ENCODE assay signal across 9 cellular contexts in the genomic region with DNA sequence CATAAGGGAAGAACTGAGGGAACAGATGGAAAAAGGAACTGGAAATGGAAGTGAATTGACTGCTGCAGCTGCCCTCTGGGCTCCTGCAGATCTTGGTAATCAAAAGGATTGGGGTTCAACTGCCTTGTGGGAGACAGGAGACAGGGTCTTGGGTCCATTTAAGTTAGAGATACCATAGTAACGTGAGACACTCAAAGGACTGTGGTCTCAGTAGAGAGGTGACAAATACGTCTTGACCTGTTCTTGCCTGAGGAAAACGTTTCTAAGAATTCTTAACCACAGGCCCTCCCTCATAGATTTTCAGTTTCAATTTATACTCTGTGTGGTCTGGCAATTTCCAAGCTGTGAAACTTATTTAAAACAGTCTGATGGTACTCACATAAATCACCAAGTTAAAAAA.
DNase-seq lines count a peak whose midpoint lies in the region; ATAC-seq and TF ChIP-seq lines count a peak whose summit lies in the region.
"Had no signal": no experiment of that assay in that cellular context is flagged by ENCODE, and none has a peak within 500 bp of the region (broad histone marks: within the 10 kb centered on the region; RNA-seq: fewer than 3 reads in every experiment).

No MANE protein-coding gene starts in this region.

- intact Hi-C loops in PC-3 (cut with micrococcal nuclease), result no loop called here

- H3K9me3 Mint-ChIP-seq in activated naive CD8-positive, alpha-beta T cell treated with anti-CD3 and anti-CD28 coated beads, Interleukin-2, amount 50 U/mL, for 24 hours, result peaks cover 4% of the 10 kb centered on the region
- H3K9me3 Mint-ChIP-seq: nephron had no signal

- H3K36me3 Mint-ChIP-seq in activated naive CD8-positive, alpha-beta T cell treated with anti-CD3 and anti-CD28 coated beads, Interleukin-2, amount 50 U/mL, for 24 hours (ENCODE audit: low read depth), result peaks cover 57% of the 10 kb centered on the region

- no TSS peak for BruUV-seq in PC-3 (replicated peaks; lab: Mats Ljungman, UMichigan)

- no peaks in the 10 kb centered on the region for H3F3A ChIP-seq in PC-3 (ENCODE audit: low read length, unreplicated experiment)

- no peaks in the 10 kb centered on the region for H3K27me3 Mint-ChIP-seq in activated naive CD8-positive, alpha-beta T cell treated with anti-CD3 and anti-CD28 coated beads, Interleukin-2, amount 50 U/mL, for 24 hours

- peaks cover 72% of the 10 kb centered on the region for H3K4me1 Mint-ChIP-seq in activated naive CD8-positive, alpha-beta T cell treated with anti-CD3 and anti-CD28 coated beads, Interleukin-2, amount 50 U/mL, for 24 hours

- no peak for TF ChIP-seq CTCF in PC-3 (conservative IDR thresholded peaks at IDR 0.05; ENCODE audit: low read depth, low read length)

- no peaks in the 10 kb centered on the region for H4K20me1 ChIP-seq in PC-3 (ENCODE audit: low read length)

- H3K4me3 Mint-ChIP-seq in activated naive CD8-positive, alpha-beta T cell treated with anti-CD3 and anti-CD28 coated beads, Interleukin-2, amount 50 U/mL, for 24 hours, result peak overlapping the region; percentile 71
- H3K4me3 Mint-ChIP-seq: nephron had no signal

- CTCF ChIA-PET in PC-3 (lab: Charles Lee), result no interaction called here

- ATAC-seq in GM19468 (IDR thresholded peaks at IDR 0.05; ENCODE audit: extremely low read depth, unreplicated experiment), result peak; percentile 95
- peak; percentile 92 for ATAC-seq in HG03469 (IDR thresholded peaks at IDR 0.05; ENCODE audit: unreplicated experiment)
- peak; percentile 74 for ATAC-seq in activated naive CD8-positive, alpha-beta T cell treated with anti-CD3 and anti-CD28 coated beads, Interleukin-2, amount 50 U/mL, for 24 hours
- no peak for ATAC-seq in PC-3

- H3K79me2 ChIP-seq in PC-3 (ENCODE audit: low read length), result no peaks in the 10 kb centered on the region

- H3K4me2 ChIP-seq in PC-3 (ENCODE audit: low read length), result no peak overlapping the region

- DNase-seq in GF-D8 (lab: John Stamatoyannopoulos, UW) (peak; percentile 40), medulla oblongata (ENCODE audit: extremely low spot score) (no peak), PC-3 (no peak), iPS-NIHi11 (ENCODE audit: low spot score) (no peak), NCI-H2196 (lab: John Stamatoyannopoulos, UW; ENCODE audit: unreplicated experiment) (no peak)
- DNase-seq in activated naive CD8-positive, alpha-beta T cell treated with anti-CD3 and anti-CD28 coated beads, Interleukin-2, amount 50 U/mL, for 24 hours, result no peak

- H3K9me3 ChIP-seq in PC-3 (ENCODE audit: low read length), result no peaks in the 10 kb centered on the region

- H3K27ac ChIP-seq in PC-3 (ENCODE audit: low read length), result no peak overlapping the region

- no peak overlapping the region for H3K4me3 ChIP-seq in PC-3 (ENCODE audit: low read length)

- H3K27ac Mint-ChIP-seq in activated naive CD8-positive, alpha-beta T cell treated with anti-CD3 and anti-CD28 coated beads, Interleukin-2, amount 50 U/mL, for 24 hours, result peak overlapping the region; percentile 94

- no peaks in the 10 kb centered on the region for H3K4me1 ChIP-seq in PC-3 (ENCODE audit: insufficient read depth, low read length)

- POLR2A ChIA-PET in PC-3 (lab: Charles Lee; ENCODE audit: unreplicated experiment), result no interaction called here

- no peaks in the 10 kb centered on the region for H3K27me3 ChIP-seq in PC-3 (ENCODE audit: low read length)

- H3K9me2 ChIP-seq in PC-3 (replicated peaks; ENCODE audit: low read length), result no peaks in the 10 kb centered on the region

- no peaks in the 10 kb centered on the region for H3K36me3 ChIP-seq in PC-3 (ENCODE audit: low read depth, low read length)

- H2AFZ ChIP-seq in PC-3 (ENCODE audit: low read length), result no peak overlapping the region

- H3K9ac ChIP-seq in PC-3 (ENCODE audit: low read length), result no peak overlapping the region
